Comparison of ENCODE assay signal across 1 cellular context in genomic region chrX:65196758-65197371, GRCh38.
TF ChIP-seq lines count a peak whose summit lies in the region.

No MANE protein-coding gene starts in this region.

TF ChIP-seq in HepG2, 621 proteins besides CTCF, POLR2A, EP300 and RAD21 (continued from another document and continues in another):
- TF ChIP-seq, protein P1, sequence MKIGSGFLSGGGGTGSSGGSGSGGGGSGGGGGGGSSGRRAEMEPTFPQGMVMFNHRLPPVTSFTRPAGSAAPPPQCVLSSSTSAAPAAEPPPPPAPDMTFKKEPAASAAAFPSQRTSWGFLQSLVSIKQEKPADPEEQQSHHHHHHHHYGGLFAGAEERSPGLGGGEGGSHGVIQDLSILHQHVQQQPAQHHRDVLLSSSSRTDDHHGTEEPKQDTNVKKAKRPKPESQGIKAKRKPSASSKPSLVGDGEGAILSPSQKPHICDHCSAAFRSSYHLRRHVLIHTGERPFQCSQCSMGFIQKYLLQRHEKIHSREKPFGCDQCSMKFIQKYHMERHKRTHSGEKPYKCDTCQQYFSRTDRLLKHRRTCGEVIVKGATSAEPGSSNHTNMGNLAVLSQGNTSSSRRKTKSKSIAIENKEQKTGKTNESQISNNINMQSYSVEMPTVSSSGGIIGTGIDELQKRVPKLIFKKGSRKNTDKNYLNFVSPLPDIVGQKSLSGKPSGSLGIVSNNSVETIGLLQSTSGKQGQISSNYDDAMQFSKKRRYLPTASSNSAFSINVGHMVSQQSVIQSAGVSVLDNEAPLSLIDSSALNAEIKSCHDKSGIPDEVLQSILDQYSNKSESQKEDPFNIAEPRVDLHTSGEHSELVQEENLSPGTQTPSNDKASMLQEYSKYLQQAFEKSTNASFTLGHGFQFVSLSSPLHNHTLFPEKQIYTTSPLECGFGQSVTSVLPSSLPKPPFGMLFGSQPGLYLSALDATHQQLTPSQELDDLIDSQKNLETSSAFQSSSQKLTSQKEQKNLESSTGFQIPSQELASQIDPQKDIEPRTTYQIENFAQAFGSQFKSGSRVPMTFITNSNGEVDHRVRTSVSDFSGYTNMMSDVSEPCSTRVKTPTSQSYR (CRISPR knock-in tag; IDR thresholded peaks at IDR 0.05; ENCODE audit: borderline replicate concordance), result peak; percentile 58; the same call in 1 of the 2 replicates
- TF ChIP-seq ZNF431 (CRISPR knock-in tag; IDR thresholded peaks at IDR 0.05; ENCODE audit: borderline replicate concordance, low read depth) (no peak), CBX2 (IDR thresholded peaks at IDR 0.05; ENCODE audit: low read depth, low read length) (no peak), CBX2 (CRISPR knock-in tag; IDR thresholded peaks at IDR 0.05; ENCODE audit: low read depth) (no peak), ZFP90 (CRISPR knock-in tag; IDR thresholded peaks at IDR 0.05; ENCODE audit: borderline replicate concordance) (no peak), TCF7 (IDR thresholded peaks at IDR 0.05; ENCODE audit: low read depth) (no peak), SOX13 (IDR thresholded peaks at IDR 0.05) (no peak), SOX13 (CRISPR knock-in tag; conservative IDR thresholded peaks at IDR 0.05 in 1 of 2, IDR thresholded peaks at IDR 0.05 in 1 of 2) (peak in 1 of 2 experiments; percentile 44; a peak in 1 of 4 replicates), ZNF562 (CRISPR knock-in tag; IDR thresholded peaks at IDR 0.05; ENCODE audit: borderline replicate concordance) (no peak), ZNF326 (CRISPR knock-in tag; IDR thresholded peaks at IDR 0.05; ENCODE audit: borderline replicate concordance) (no peak), ZKSCAN8 (CRISPR knock-in tag; IDR thresholded peaks at IDR 0.05; ENCODE audit: borderline replicate concordance) (no peak), ZNF605 (CRISPR knock-in tag; IDR thresholded peaks at IDR 0.05) (peak; percentile 14; the same call in 1 of the 2 replicates), KDM1A (CRISPR knock-in tag; IDR thresholded peaks at IDR 0.05) (no peak), ZNF275 (CRISPR knock-in tag; IDR thresholded peaks at IDR 0.05; ENCODE audit: borderline replicate concordance) (no peak), HBP1 (CRISPR knock-in tag; IDR thresholded peaks at IDR 0.05; ENCODE audit: low read depth) (no peak), SETDB1 (CRISPR knock-in tag; IDR thresholded peaks at IDR 0.05; ENCODE audit: borderline replicate concordance) (no peak), GMEB1 (CRISPR knock-in tag; IDR thresholded peaks at IDR 0.05; ENCODE audit: borderline replicate concordance) (no peak), RCOR2 (CRISPR knock-in tag; IDR thresholded peaks at IDR 0.05) (0 out of 2 replicates have a peak, but pooled peaks have one; percentile 21), SOX5 (CRISPR knock-in tag; IDR thresholded peaks at IDR 0.05; ENCODE audit: borderline replicate concordance) (peak; percentile 41; the same call in 1 of the 2 replicates), BHLHE40 (IDR thresholded peaks at IDR 0.05; ENCODE audit: low read length) (peak; percentile 15; the same call in 1 of the 2 replicates), MTA1 (CRISPR knock-in tag; IDR thresholded peaks at IDR 0.05; ENCODE audit: borderline replicate concordance) (no peak), ZMYM3 (CRISPR knock-in tag; IDR thresholded peaks at IDR 0.05) (peak; percentile 63; the same call in 1 of the 2 replicates), MYNN (CRISPR knock-in tag; IDR thresholded peaks at IDR 0.05; ENCODE audit: low read depth) (no peak), SIN3A (IDR thresholded peaks at IDR 0.05; ENCODE audit: borderline replicate concordance, low read depth, low read length) (0 out of 2 replicates have a peak, but pooled peaks have one; percentile 27), PAX8 (CRISPR knock-in tag; IDR thresholded peaks at IDR 0.05; ENCODE audit: borderline replicate concordance) (no peak), NFYC (CRISPR knock-in tag; IDR thresholded peaks at IDR 0.05) (no peak), PCBP1 (IDR thresholded peaks at IDR 0.05; ENCODE audit: borderline replicate concordance, low read depth, low read length) (no peak), PTBP1 (IDR thresholded peaks at IDR 0.05; ENCODE audit: low read depth, low read length, poor library complexity, severe bottlenecking) (no peak), STAT5B (CRISPR knock-in tag; IDR thresholded peaks at IDR 0.05) (no peak), REPIN1 (CRISPR knock-in tag; IDR thresholded peaks at IDR 0.05; ENCODE audit: borderline replicate concordance, low read depth) (peak; percentile 38; the same call in 1 of the 2 replicates), SYNCRIP (IDR thresholded peaks at IDR 0.05; ENCODE audit: insufficient read depth, low read depth, low read length) (no peak), ZNF839 (CRISPR knock-in tag; IDR thresholded peaks at IDR 0.05; ENCODE audit: borderline replicate concordance) (no peak), ZNF569 (CRISPR knock-in tag; IDR thresholded peaks at IDR 0.05; ENCODE audit: borderline replicate concordance) (no peak), ZEB1 (IDR thresholded peaks at IDR 0.05; ENCODE audit: insufficient replicate concordance, low read depth) (no peak), MYC (CRISPR knock-in tag; IDR thresholded peaks at IDR 0.05; ENCODE audit: borderline replicate concordance) (peak; percentile 73; the same call in 1 of the 2 replicates), ARID5B (CRISPR knock-in tag; IDR thresholded peaks at IDR 0.05) (peak; percentile 70; the same call in 1 of the 2 replicates), HMGXB4 (CRISPR knock-in tag; IDR thresholded peaks at IDR 0.05; ENCODE audit: borderline replicate concordance in 1 of 2, low read depth in 1 of 2) (0 out of 4 replicates have a peak, but pooled peaks have one; percentile 20 to 28), MTERF4 (CRISPR knock-in tag; IDR thresholded peaks at IDR 0.05) (no peak)
- TF ChIP-seq, protein P2, sequence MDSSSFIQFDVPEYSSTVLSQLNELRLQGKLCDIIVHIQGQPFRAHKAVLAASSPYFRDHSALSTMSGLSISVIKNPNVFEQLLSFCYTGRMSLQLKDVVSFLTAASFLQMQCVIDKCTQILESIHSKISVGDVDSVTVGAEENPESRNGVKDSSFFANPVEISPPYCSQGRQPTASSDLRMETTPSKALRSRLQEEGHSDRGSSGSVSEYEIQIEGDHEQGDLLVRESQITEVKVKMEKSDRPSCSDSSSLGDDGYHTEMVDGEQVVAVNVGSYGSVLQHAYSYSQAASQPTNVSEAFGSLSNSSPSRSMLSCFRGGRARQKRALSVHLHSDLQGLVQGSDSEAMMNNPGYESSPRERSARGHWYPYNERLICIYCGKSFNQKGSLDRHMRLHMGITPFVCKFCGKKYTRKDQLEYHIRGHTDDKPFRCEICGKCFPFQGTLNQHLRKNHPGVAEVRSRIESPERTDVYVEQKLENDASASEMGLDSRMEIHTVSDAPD (CRISPR knock-in tag; IDR thresholded peaks at IDR 0.05), result peak; percentile 68
- TF ChIP-seq, protein P3, sequence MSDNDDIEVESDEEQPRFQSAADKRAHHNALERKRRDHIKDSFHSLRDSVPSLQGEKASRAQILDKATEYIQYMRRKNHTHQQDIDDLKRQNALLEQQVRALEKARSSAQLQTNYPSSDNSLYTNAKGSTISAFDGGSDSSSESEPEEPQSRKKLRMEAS (IDR thresholded peaks at IDR 0.05), result peak; percentile 62
- TF ChIP-seq, protein P4, sequence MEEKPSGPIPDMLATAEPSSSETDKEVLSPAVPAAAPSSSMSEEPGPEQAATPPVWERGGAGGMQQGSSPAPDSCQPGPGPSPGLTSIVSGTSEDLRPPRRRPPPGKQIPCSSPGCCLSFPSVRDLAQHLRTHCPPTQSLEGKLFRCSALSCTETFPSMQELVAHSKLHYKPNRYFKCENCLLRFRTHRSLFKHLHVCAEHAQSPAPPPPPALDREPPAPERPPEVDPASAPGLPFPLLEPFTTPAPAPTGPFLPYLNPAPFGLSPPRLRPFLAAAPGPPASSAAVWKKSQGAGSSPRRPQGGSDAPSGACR (CRISPR knock-in tag; IDR thresholded peaks at IDR 0.05), result no peak
- TF ChIP-seq, protein P5, sequence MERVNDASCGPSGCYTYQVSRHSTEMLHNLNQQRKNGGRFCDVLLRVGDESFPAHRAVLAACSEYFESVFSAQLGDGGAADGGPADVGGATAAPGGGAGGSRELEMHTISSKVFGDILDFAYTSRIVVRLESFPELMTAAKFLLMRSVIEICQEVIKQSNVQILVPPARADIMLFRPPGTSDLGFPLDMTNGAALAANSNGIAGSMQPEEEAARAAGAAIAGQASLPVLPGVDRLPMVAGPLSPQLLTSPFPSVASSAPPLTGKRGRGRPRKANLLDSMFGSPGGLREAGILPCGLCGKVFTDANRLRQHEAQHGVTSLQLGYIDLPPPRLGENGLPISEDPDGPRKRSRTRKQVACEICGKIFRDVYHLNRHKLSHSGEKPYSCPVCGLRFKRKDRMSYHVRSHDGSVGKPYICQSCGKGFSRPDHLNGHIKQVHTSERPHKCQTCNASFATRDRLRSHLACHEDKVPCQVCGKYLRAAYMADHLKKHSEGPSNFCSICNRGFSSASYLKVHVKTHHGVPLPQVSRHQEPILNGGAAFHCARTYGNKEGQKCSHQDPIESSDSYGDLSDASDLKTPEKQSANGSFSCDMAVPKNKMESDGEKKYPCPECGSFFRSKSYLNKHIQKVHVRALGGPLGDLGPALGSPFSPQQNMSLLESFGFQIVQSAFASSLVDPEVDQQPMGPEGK (CRISPR knock-in tag; IDR thresholded peaks at IDR 0.05), result peak; percentile 72
